ENCODE assay signal across 1 cellular context in genomic region chr16:67259705-67260104, GRCh38.
TF ChIP-seq lines count a peak whose summit lies in the region.

No MANE protein-coding gene starts in this region.

TF ChIP-seq in K562, 482 proteins besides CTCF, POLR2A, EP300 and RAD21:
- TF ChIP-seq ARID1B (IDR thresholded peaks at IDR 0.05), result no peak
- TF ChIP-seq PKNOX1 (IDR thresholded peaks at IDR 0.05), result peak; percentile 38; the same call in 1 of the 2 replicates
